ENCODE assay signal across 10 cellular contexts in genomic region chr7:86914468-86915054, GRCh38.
DNase-seq lines count a peak whose midpoint lies in the region; ATAC-seq and TF ChIP-seq lines count a peak whose summit lies in the region.
"Had no signal": no experiment of that assay in that cellular context is flagged by ENCODE, and none has a peak within 500 bp of the region (broad histone marks: within the 10 kb centered on the region; RNA-seq: fewer than 3 reads in every experiment).

No MANE protein-coding gene starts in this region.

- CTCF ChIA-PET in WTC11 (lab: Charles Lee), result interaction anchor here (1.0 to 3.6 kb wide), 3 partner anchors 9 to 234 kb away, joined by 3 to 22 read pairs (median 18); no protein-coding TSS in a partner anchor

- DNase-seq in CD1c-positive myeloid dendritic cell (ENCODE audit: extremely low spot score), result peak; percentile 18
- no peak for DNase-seq in H9
- no peak for DNase-seq in WTC11 (ENCODE audit: low spot score)
- DNase-seq in left lung, result no peak
- DNase-seq: activated CD4-positive, CD25-positive, alpha-beta regulatory T cell had no signal

- no peak overlapping the region for H4K8ac ChIP-seq in H9 (replicated peaks; ENCODE audit: insufficient read length, low read depth, low read length)

- ATAC-seq in WTC11 (no peak), left lung (peak; percentile 49), GM18502 (IDR thresholded peaks at IDR 0.05; ENCODE audit: poor library complexity, unreplicated experiment) (no peak), HG03196 (IDR thresholded peaks at IDR 0.05; ENCODE audit: unreplicated experiment) (no peak), HG02973 (IDR thresholded peaks at IDR 0.05; ENCODE audit: unreplicated experiment) (no peak), HG02588 (IDR thresholded peaks at IDR 0.05; ENCODE audit: unreplicated experiment) (no peak)

- H3K79me2 ChIP-seq in H9 (ENCODE audit: insufficient read depth, low read length), result no peaks in the 10 kb centered on the region

- H3K4me2 ChIP-seq in H9 (ENCODE audit: insufficient read depth, insufficient read length, low read length), result no peak overlapping the region

- H3K4me3 Mint-ChIP-seq in H9 (no peak overlapping the region), WTC11 (no peak overlapping the region)

- no peak overlapping the region for H3K18ac ChIP-seq in H9 (ENCODE audit: insufficient read length, low read depth, low read length)

- H3K27me3 ChIP-seq in H9 (ENCODE audit: insufficient read depth, low read length) (no peaks in the 10 kb centered on the region), left lung (no peaks in the 10 kb centered on the region)

- WGBS in H9 (ENCODE audit: extremely low coverage, insufficient read length, low lambda C conversion rate), result no CpG with 5 or more reads among the region's 1 CpG

- H3K9me3 ChIP-seq in H9 (ENCODE audit: control insufficient read depth, low read depth, low read length) (no peaks in the 10 kb centered on the region), left lung (no peaks in the 10 kb centered on the region)

- H2AK5ac ChIP-seq in H9 (ENCODE audit: insufficient read length, low read length), result no peak overlapping the region

- peaks cover 12 to 14% of the 10 kb centered on the region in 2 experiments for H3K4me1 Mint-ChIP-seq in H9
- H3K4me1 Mint-ChIP-seq in WTC11, result peaks cover 12% of the 10 kb centered on the region

- no peak overlapping the region for H3K4ac ChIP-seq in H9 (ENCODE audit: low read depth, low read length)

- no peak overlapping the region for H3K14ac ChIP-seq in H9 (ENCODE audit: insufficient read depth, low read length)

- no peaks in the 10 kb centered on the region for H3K23me2 ChIP-seq in H9 (ENCODE audit: insufficient read length, low read depth, low read length, poor library complexity, severe bottlenecking)

- no peaks in the 10 kb centered on the region for H3K36me3 ChIP-seq in left lung

- no peak overlapping the region for H3K9ac ChIP-seq in H9 (ENCODE audit: extremely low read depth, insufficient read length, low read length)

- H2BK15ac ChIP-seq in H9 (ENCODE audit: low read depth, low read length), result no peak overlapping the region

- H2BK5ac ChIP-seq in H9 (ENCODE audit: insufficient read length, low read length), result no peak overlapping the region

- no peaks in the 10 kb centered on the region for H3K9me3 Mint-ChIP-seq in H9
- H3K9me3 Mint-ChIP-seq in WTC11, result no peaks in the 10 kb centered on the region

- H3K27ac ChIP-seq in H9 (ENCODE audit: insufficient read length, low read depth, low read length) (no peak overlapping the region), left lung (no peak overlapping the region)

- no peak overlapping the region for H4K5ac ChIP-seq in H9 (ENCODE audit: insufficient read length, low read depth, low read length)

- H3K27me3 Mint-ChIP-seq in H9 (ENCODE audit: low read depth) (no peaks in the 10 kb centered on the region), WTC11 (ENCODE audit: low read depth) (peaks cover 21% of the 10 kb centered on the region)

- POLR2A ChIA-PET in WTC11 (lab: Charles Lee), result no interaction called here

- no peak overlapping the region for H3K56ac ChIP-seq in H9 (ENCODE audit: insufficient read length, low read depth, low read length)

- H3T11ph ChIP-seq in H9 (ENCODE audit: low read length), result no peak overlapping the region

- peaks cover 5 to 39% (median 34%) of the 10 kb centered on the region in 3 experiments; a peak in 5 of 7 replicates for H3K36me3 Mint-ChIP-seq in H9 (ENCODE audit: insufficient read depth in 1 of 3, low read depth in 3 of 3)
- H3K36me3 Mint-ChIP-seq in WTC11, result peaks cover 29% of the 10 kb centered on the region

- H3K27ac Mint-ChIP-seq in H9, result no peak overlapping the region
- no peak overlapping the region for H3K27ac Mint-ChIP-seq in WTC11

- no peak overlapping the region for H3K23ac ChIP-seq in H9 (ENCODE audit: insufficient read length, low read depth, low read length)

- H4K20me1 ChIP-seq in H9 (ENCODE audit: control insufficient read depth, insufficient read depth, insufficient read length), result no peaks in the 10 kb centered on the region

- peak; percentile 72 for TF ChIP-seq CTCF in H9 (conservative IDR thresholded peaks at IDR 0.05)
- TF ChIP-seq CTCF in WTC11 (IDR thresholded peaks at IDR 0.05), result peak; percentile 58
- peak; percentile 33 to 38 for TF ChIP-seq CTCF in left lung (IDR thresholded peaks at IDR 0.05)

- no peak overlapping the region for H2BK20ac ChIP-seq in H9 (ENCODE audit: low read depth, low read length, poor library complexity, severe bottlenecking)

- H3K79me1 ChIP-seq in H9 (ENCODE audit: insufficient read depth, low read depth, low read length, poor library complexity, severe bottlenecking), result no peaks in the 10 kb centered on the region

- no peak overlapping the region for H2BK120ac ChIP-seq in H9 (ENCODE audit: low read depth, low read length, poor library complexity, severe bottlenecking)

- intact Hi-C loops in left lung (cut with DNase I), result no loop called here

- no peak overlapping the region for H2BK12ac ChIP-seq in H9 (ENCODE audit: insufficient read length, low read depth, low read length)

- H4K91ac ChIP-seq in H9 (ENCODE audit: insufficient read length, low read depth, low read length), result no peak overlapping the region

- H2AFZ ChIP-seq in H9 (ENCODE audit: low read length), result no peak overlapping the region

- no peak overlapping the region for H3K4me3 ChIP-seq in left lung
- H3K4me3 ChIP-seq: lung had no signal

- H3K4me1 ChIP-seq in H9 (ENCODE audit: insufficient read depth, low read length), result no peaks in the 10 kb centered on the region
- no peaks in the 10 kb centered on the region for H3K4me1 ChIP-seq in left lung

TF ChIP-seq in WTC11, 78 proteins besides CTCF, POLR2A, EP300 and RAD21 (continues in another document):
- TF ChIP-seq ZNF281 (CRISPR knock-in tag; IDR thresholded peaks at IDR 0.05), result no peak
- TF ChIP-seq PRDM15 (CRISPR knock-in tag; IDR thresholded peaks at IDR 0.05), result no peak
- no peak for TF ChIP-seq ZNF121 (CRISPR knock-in tag; IDR thresholded peaks at IDR 0.05)
- TF ChIP-seq ZNF425 (CRISPR knock-in tag; conservative IDR thresholded peaks at IDR 0.05), result no peak
